15 cellular contexts compared by ENCODE assay signal in the genomic region with DNA sequence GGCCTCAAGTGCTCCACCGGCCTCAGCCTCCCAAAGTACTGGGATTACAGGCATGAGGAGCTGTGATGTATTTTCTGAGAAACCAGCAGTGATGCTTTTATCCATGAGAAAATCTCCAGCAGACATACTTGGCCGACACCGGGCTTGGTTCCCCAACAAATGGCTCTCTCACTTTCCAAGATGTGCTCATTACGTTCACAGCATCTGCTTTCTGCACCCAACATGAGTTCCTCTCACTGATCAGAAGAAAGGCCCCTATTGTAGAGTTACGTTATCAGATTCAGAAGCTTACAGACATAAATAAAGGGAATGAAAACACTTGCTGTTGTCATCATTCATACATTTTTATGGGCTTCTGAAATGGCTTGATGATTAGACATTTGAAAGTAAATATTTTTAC.
"Had no signal": no experiment of that assay in that cellular context is flagged by ENCODE, and none has a peak within 500 bp of the region (broad histone marks: within the 10 kb centered on the region; RNA-seq: fewer than 3 reads in every experiment).

No MANE protein-coding gene starts in this region.

- DNase-seq: activated CD4-positive, alpha-beta memory T cell treated with anti-CD3 and anti-CD28 coated beads for 36 hours; activated CD4-positive, CD25-positive, alpha-beta regulatory T cell treated with anti-CD3 and anti-CD28 coated beads, Interleukin-2, amount 50 U/mL, for 72 hours; activated gamma-delta T cell treated with Interleukin-2 at 50 U/mL for 16 hours; activated naive CD8-positive, alpha-beta T cell treated with anti-CD3 and anti-CD28 coated beads for 36 hours; activated T-cell treated with anti-CD3 and anti-CD28 coated beads, Interleukin-2, amount 50 U/mL, for 72 hours; heart right ventricle; islet precursor cell; left lung; mesendoderm; retina; small intestine; T-helper 2 cell; upper lobe of right lung had no signal

- ATAC-seq: activated T-cell treated with anti-CD3 and anti-CD28 coated beads, Interleukin-2, amount 50 U/mL, for 72 hours; heart right ventricle; left lung; stimulated activated effector memory CD8-positive, alpha-beta T cell treated with anti-CD3 and anti-CD28 coated beads, Interleukin-12 subunit alpha, Interleukin-12 subunit beta, amount 100 ng/mL, for 72 hours; upper lobe of right lung had no signal

- H3K27ac ChIP-seq: left lung, parathyroid adenoma, upper lobe of right lung had no signal

- H3K4me3 Mint-ChIP-seq: activated CD4-positive, alpha-beta memory T cell treated with anti-CD3 and anti-CD28 coated beads for 36 hours; activated naive CD8-positive, alpha-beta T cell treated with anti-CD3 and anti-CD28 coated beads for 36 hours; activated T-cell treated with anti-CD3 and anti-CD28 coated beads, Interleukin-2, amount 50 U/mL, for 72 hours; stimulated activated effector memory CD8-positive, alpha-beta T cell treated with anti-CD3 and anti-CD28 coated beads, Interleukin-12 subunit alpha, Interleukin-12 subunit beta, amount 100 ng/mL, for 72 hours had no signal

- H3K27ac Mint-ChIP-seq: activated CD4-positive, alpha-beta memory T cell treated with anti-CD3 and anti-CD28 coated beads for 36 hours; activated naive CD8-positive, alpha-beta T cell treated with anti-CD3 and anti-CD28 coated beads for 36 hours; activated T-cell treated with anti-CD3 and anti-CD28 coated beads, Interleukin-2, amount 50 U/mL, for 72 hours; stimulated activated effector memory CD8-positive, alpha-beta T cell treated with anti-CD3 and anti-CD28 coated beads, Interleukin-12 subunit alpha, Interleukin-12 subunit beta, amount 100 ng/mL, for 72 hours had no signal

- H3K9me3 Mint-ChIP-seq: activated CD4-positive, alpha-beta memory T cell treated with anti-CD3 and anti-CD28 coated beads for 36 hours; activated naive CD8-positive, alpha-beta T cell treated with anti-CD3 and anti-CD28 coated beads for 36 hours; stimulated activated effector memory CD8-positive, alpha-beta T cell treated with anti-CD3 and anti-CD28 coated beads, Interleukin-12 subunit alpha, Interleukin-12 subunit beta, amount 100 ng/mL, for 72 hours had no signal

- H2AFZ ChIP-seq: parathyroid adenoma had no signal

- H3K9me3 ChIP-seq: heart right ventricle, left lung, upper lobe of right lung had no signal

- H3K4me1 Mint-ChIP-seq: stimulated activated effector memory CD8-positive, alpha-beta T cell treated with anti-CD3 and anti-CD28 coated beads, Interleukin-12 subunit alpha, Interleukin-12 subunit beta, amount 100 ng/mL, for 72 hours had no signal

- H3K4me3 ChIP-seq: heart right ventricle, left lung, upper lobe of right lung had no signal

- H3K27me3 ChIP-seq: heart right ventricle, left lung, upper lobe of right lung had no signal

- H3K9ac ChIP-seq: parathyroid adenoma had no signal

- H3K36me3 ChIP-seq: left lung, upper lobe of right lung had no signal

- H3K36me3 Mint-ChIP-seq: activated CD4-positive, alpha-beta memory T cell treated with anti-CD3 and anti-CD28 coated beads for 36 hours; activated naive CD8-positive, alpha-beta T cell treated with anti-CD3 and anti-CD28 coated beads for 36 hours; stimulated activated effector memory CD8-positive, alpha-beta T cell treated with anti-CD3 and anti-CD28 coated beads, Interleukin-12 subunit alpha, Interleukin-12 subunit beta, amount 100 ng/mL, for 72 hours had no signal

- H3K4me1 ChIP-seq: parathyroid adenoma, upper lobe of right lung had no signal

- H3K79me2 ChIP-seq: parathyroid adenoma had no signal
